Comparison of ENCODE assay signal across 8 cellular contexts in the genomic region with DNA sequence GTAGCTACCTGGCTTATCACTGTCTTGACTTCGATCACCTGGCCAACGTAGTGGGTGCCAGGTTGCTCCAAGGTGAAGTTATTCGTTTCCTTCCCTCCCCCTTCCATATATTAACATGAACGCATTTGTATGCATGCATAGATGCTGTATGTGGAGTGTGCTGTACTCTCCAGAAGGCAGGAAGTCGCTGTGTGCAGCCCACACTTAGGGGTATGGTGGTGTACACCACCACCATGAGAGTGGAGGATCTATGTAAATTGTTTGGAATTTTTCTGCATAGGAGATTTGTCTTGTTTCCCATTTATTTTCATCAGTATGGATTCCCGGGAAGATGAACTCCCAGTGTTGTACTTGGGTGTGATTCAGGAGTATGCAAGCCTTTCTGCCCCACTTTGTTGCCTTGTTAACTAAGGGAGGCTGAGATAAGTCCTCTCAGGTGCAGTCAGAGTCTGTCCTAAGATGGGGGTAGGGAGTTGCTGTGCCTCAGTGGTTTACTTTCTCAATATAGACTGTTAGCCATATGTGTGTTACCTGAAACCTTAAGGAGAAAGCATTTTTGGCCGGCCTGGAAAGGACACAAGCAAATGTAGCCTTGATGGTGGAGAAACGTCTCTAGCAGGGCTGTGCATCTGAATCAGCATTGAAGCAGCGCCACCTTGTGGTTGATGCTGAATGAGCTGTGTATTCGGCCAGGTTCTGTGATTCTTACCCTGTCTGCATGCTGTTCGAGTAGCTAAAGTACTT.
DNase-seq lines count a peak whose midpoint lies in the region; ATAC-seq, FAIRE-seq and TF ChIP-seq lines count a peak whose summit lies in the region.

No MANE protein-coding gene starts in this region.

- H3K27me3 ChIP-seq in HepG2 (ENCODE audit: control insufficient read depth in 1 of 2, insufficient read depth in 2 of 2, low read length in 2 of 2) = no peaks in the 10 kb centered on the region

- no peaks in the 10 kb centered on the region for H3K36me3 Mint-ChIP-seq in chondrocyte (ENCODE audit: low read depth)

- intact Hi-C loops in HepG2 (cut with micrococcal nuclease; ENCODE audit: unreplicated experiment) = loop anchor here (1.0 to 5.0 kb wide), 3 partner anchors 82 to 217 kb away; no protein-coding TSS in a partner anchor

- no peak overlapping the region for H3K27ac ChIP-seq in HepG2 (ENCODE audit: extremely low read length, insufficient read depth, low read length)

- H3K4me3 ChIP-seq in HepG2 (replicated peaks in 1 of 3; ENCODE audit: insufficient read depth in 1 of 3, low read depth in 2 of 3, low read length in 3 of 3) = no peak overlapping the region

- no peaks in the 10 kb centered on the region for H3K9me3 ChIP-seq in HepG2 (ENCODE audit: low read length)

- TF ChIP-seq POLR2A in HepG2 (IDR thresholded peaks at IDR 0.05; ENCODE audit: insufficient read depth in 1 of 2, low read depth in 2 of 2, low read length in 2 of 2) = no peak

- H3K79me2 ChIP-seq in HepG2 (ENCODE audit: insufficient read depth, low read length) = no peaks in the 10 kb centered on the region

- H4K20me1 ChIP-seq in HepG2 (ENCODE audit: insufficient read depth, low read length) = no peaks in the 10 kb centered on the region

- H3K9ac ChIP-seq in HepG2 (ENCODE audit: insufficient read depth, low read depth, low read length) = no peak overlapping the region

- 36% methylated on average over 11 of the region's 11 CpGs for WGBS in HepG2 (ENCODE audit: low lambda C conversion rate)

- FAIRE-seq in HepG2 (lab: Jason Lieb, UNC) = peak; percentile 99

- TF ChIP-seq EP300 in HepG2 (IDR thresholded peaks at IDR 0.05; ENCODE audit: low read depth in 2 of 2, low read length in 2 of 2) (no peak), HepG2 (CRISPR knock-in tag; IDR thresholded peaks at IDR 0.05; ENCODE audit: borderline replicate concordance) (no peak)

- H3K4me3 Mint-ChIP-seq in chondrocyte (ENCODE audit: unreplicated experiment) = no peak overlapping the region

- CTCF ChIA-PET in HepG2 (lab: Yijun Ruan, JAX; ENCODE audit: low intra/inter-chr PET ratio, low total read pairs) = interaction anchor here (2.5 to 3.4 kb wide), 2 partner anchors 83 to 216 kb away, joined by 18 to 71 read pairs; no protein-coding TSS in a partner anchor

- POLR2A ChIA-PET in HepG2 (lab: Yijun Ruan, JAX) = interaction anchor here (1.3 kb wide), 1 partner anchor 82 kb away, joined by 6 read pairs; no protein-coding TSS in a partner anchor

- ATAC-seq in GM18873 (IDR thresholded peaks at IDR 0.05; ENCODE audit: low FRiP score, unreplicated experiment) (peak; percentile 69), HG03108 (IDR thresholded peaks at IDR 0.05; ENCODE audit: unreplicated experiment) (peak; percentile 74), HepG2 (peak; percentile 97)

- H3K4me2 ChIP-seq in HepG2 (ENCODE audit: low read depth, low read length) = no peak overlapping the region

- in situ Hi-C loops in HepG2 (cut with HindIII; ENCODE audit: extremely low pct_ligation_motif_present, low pct_unique_long_range_greater_than_20kb) = loop anchor here (10.0 kb wide), 1 partner anchor 83 kb away; no protein-coding TSS in a partner anchor

- H3K27me3 Mint-ChIP-seq in chondrocyte (ENCODE audit: low read depth) = no peaks in the 10 kb centered on the region

- H2AFZ ChIP-seq in HepG2 (ENCODE audit: low read length) = no peak overlapping the region

- DNase-seq in AG20443 (ENCODE audit: low spot score) (peak; percentile 75), NCI-H226 (peak; percentile 47), chondrocyte (ENCODE audit: low spot score) (no peak), HepG2 (ENCODE audit: low spot score) (peak; percentile 68)
- DNase-seq in activated CD4-positive, alpha-beta T cell treated with anti-CD3 and anti-CD28 coated beads for 1 hour = peak; percentile 61
- DNase-seq in stimulated activated CD4-positive, alpha-beta T cell treated with anti-CD3 and anti-CD28 coated beads, TNF-alpha, amount 100 ng/mL, for 4 hours (ENCODE audit: low read depth in 3 of 3) = peak; percentile 43 to 63 (median 57)

- TF ChIP-seq RAD21 in HepG2 (CRISPR knock-in tag; IDR thresholded peaks at IDR 0.05) = peak; percentile 94

- H3K4me1 ChIP-seq in HepG2 (ENCODE audit: insufficient read depth, low read length) = no peaks in the 10 kb centered on the region

- no peaks in the 10 kb centered on the region for H3K9me3 Mint-ChIP-seq in chondrocyte (ENCODE audit: low read depth)

- H3K36me3 ChIP-seq in HepG2 (replicated peaks in 1 of 2; ENCODE audit: control insufficient read depth in 1 of 2, insufficient read depth in 2 of 2, low read length in 2 of 2) = no peaks in the 10 kb centered on the region

- TF ChIP-seq CTCF in chondrocyte (IDR thresholded peaks at IDR 0.05) = peak; percentile 96
- TF ChIP-seq CTCF in HepG2 (CRISPR knock-in tag; IDR thresholded peaks at IDR 0.05) = peak; percentile 97

- peaks cover 19% of the 10 kb centered on the region for H3K4me1 Mint-ChIP-seq in chondrocyte (ENCODE audit: low read depth)

- peak overlapping the region; percentile 46 for H3K27ac Mint-ChIP-seq in chondrocyte (ENCODE audit: unreplicated experiment)

- no TSS peak for BruUV-seq in HepG2 (replicated peaks; lab: Mats Ljungman, UMichigan)

TF ChIP-seq in HepG2, 621 proteins besides CTCF, POLR2A, EP300 and RAD21 (continues in another document):
- TF ChIP-seq PRDM15 (CRISPR knock-in tag; IDR thresholded peaks at IDR 0.05) (no peak), MED1 (CRISPR knock-in tag; IDR thresholded peaks at IDR 0.05) (peak; percentile 24; the same call in 1 of the 2 replicates), SMC3 (IDR thresholded peaks at IDR 0.05; ENCODE audit: low read length) (peak; percentile 99), PHF8 (CRISPR knock-in tag; IDR thresholded peaks at IDR 0.05) (no peak), KDM2A (CRISPR knock-in tag; IDR thresholded peaks at IDR 0.05; ENCODE audit: borderline replicate concordance, low read depth) (peak; percentile 60; the same call in 1 of the 2 replicates), FOXA3 (CRISPR knock-in tag; IDR thresholded peaks at IDR 0.05) (0 out of 2 replicates have a peak, but pooled peaks have one; percentile 26), ZNF574 (CRISPR knock-in tag; IDR thresholded peaks at IDR 0.05) (0 out of 2 replicates have a peak, but pooled peaks have one; percentile 16), TEAD3 (CRISPR knock-in tag; optimal IDR thresholded peaks at IDR 0.05; ENCODE audit: borderline replicate concordance) (peak; percentile 51), SALL1 (CRISPR knock-in tag; IDR thresholded peaks at IDR 0.05) (no peak), SAP130 (CRISPR knock-in tag; IDR thresholded peaks at IDR 0.05; ENCODE audit: low read depth) (0 out of 2 replicates have a peak, but pooled peaks have one; percentile 15), RBM22 (optimal IDR thresholded peaks at IDR 0.05; ENCODE audit: low read length) (no peak), ZNF674 (CRISPR knock-in tag; IDR thresholded peaks at IDR 0.05; ENCODE audit: low read depth) (no peak), GFI1 (CRISPR knock-in tag; IDR thresholded peaks at IDR 0.05; ENCODE audit: borderline replicate concordance) (no peak)
